8 cellular contexts compared by ENCODE assay signal in genomic region chr17:18185391-18185790, GRCh38. TPM values are rescaled to one million over a fixed set of nuclear protein-coding genes. Genes with fewer than 3 reads are reported as not detected.
A peak's percentile ranks its signal among the peaks of the same experiment; 100 is the strongest.
DNase-seq lines count a peak whose midpoint lies in the region; ATAC-seq and TF ChIP-seq lines count a peak whose summit lies in the region.

No MANE protein-coding gene starts in this region.

- H3K9me3 ChIP-seq in ovary: no peaks in the 10 kb centered on the region

- TF ChIP-seq POLR2A in ovary (IDR thresholded peaks at IDR 0.05): no peak

- peak; percentile 69 for DNase-seq in EH (ENCODE audit: low read depth)
- DNase-seq in epidermal melanocyte (ENCODE audit: insufficient read length, low spot score): peak; percentile 51
- no peak for DNase-seq in ovary
- DNase-seq in AML-193 (lab: John Stamatoyannopoulos, UW): no peak
- DNase-seq in NCI-H2029 treated with DMSO at 0.1 percent for 48 hours (lab: John Stamatoyannopoulos, UW): no peak

- intact Hi-C loops in ovary (cut with DNase I): loop anchor here in 1 of 4 donors (5.0 kb wide), 1 partner anchor 42 kb away; the partner anchor contains the start of gene LLGL1

- H3K27me3 ChIP-seq in ovary: no peaks in the 10 kb centered on the region

- 2 to 5% (median 2%) methylated on average over 3 of the region's 3 CpGs for WGBS in ovary, 3 donors

- peak overlapping the region in 1 of 2 donors; percentile 18 for H3K27ac ChIP-seq in ovary

- H3K4me3 ChIP-seq in ovary: peak overlapping the region; percentile 95

- TF ChIP-seq CTCF in ovary (IDR thresholded peaks at IDR 0.05): no peak

- no peak for TF ChIP-seq EP300 in ovary (IDR thresholded peaks at IDR 0.05)

- H3K4me1 ChIP-seq in ovary (ENCODE audit: insufficient read depth): peaks cover 28% of the 10 kb centered on the region

- no peaks in the 10 kb centered on the region for H3K36me3 ChIP-seq in ovary

- no peak for ATAC-seq in GM21447 (IDR thresholded peaks at IDR 0.05; ENCODE audit: unreplicated experiment)
- no peak for ATAC-seq in HG02970 (IDR thresholded peaks at IDR 0.05; ENCODE audit: low FRiP score, unreplicated experiment)

TF ChIP-seq in PFSK-1, 5 proteins besides CTCF, POLR2A, EP300 and RAD21:
- TF ChIP-seq POLR2AphosphoS5 (IDR thresholded peaks at IDR 0.05; ENCODE audit: low read depth, low read length): no peak
- TF ChIP-seq SIN3A (IDR thresholded peaks at IDR 0.05; ENCODE audit: borderline replicate concordance, insufficient read depth, low read length): peak; percentile 49; the same call in 1 of the 2 replicates
- no peak for TF ChIP-seq TAF1 (IDR thresholded peaks at IDR 0.05; ENCODE audit: borderline replicate concordance, insufficient read depth, low read length)
TF ChIP-seq in PFSK-1: peak in this region for 1.

RNA-seq across cellular contexts. Expression of gene ALKBH5, which starts 1.8 kb away (rescaled TPM):
- 69.3 TPM for polyA plus RNA-seq in PFSK-1 (2012; ENCODE audit: insufficient read length, low read depth)
- total RNA-seq in ovary: 100 to 1,000 TPM in 5 of 7 donors, 10 to 100 TPM in 2; 51.5 to 137 (median 105) TPM
- 10 to 100 TPM; 39.6 to 54.4 TPM for polyA plus RNA-seq in ovary

RNA-seq across cellular contexts. Expression of gene LLGL1, which starts 40.0 kb away (rescaled TPM):
- 49.6 TPM for polyA plus RNA-seq in PFSK-1 (2012; ENCODE audit: insufficient read length, low read depth)
- total RNA-seq in ovary: 10 to 100 TPM; 19.0 to 28.0 (median 23.3) TPM
- polyA plus RNA-seq in ovary: 10 to 100 TPM in 1 of 2 donors, 1 to 10 TPM in 1; 2.5 to 16.4 TPM

Comparison
In these comparisons a context has a peak if more than half of its experiments do, and no peak if none do; other contexts are left out.
1. DNase-seq: peak in EH (single experiment) and epidermal melanocyte (single experiment); none in ovary (0 of 5), AML-193 (0 of 2) and NCI-H2029 treated with DMSO at 0.1 percent for 48 hours (single experiment).